ENCODE assay signal across 18 cellular contexts in the genomic region with DNA sequence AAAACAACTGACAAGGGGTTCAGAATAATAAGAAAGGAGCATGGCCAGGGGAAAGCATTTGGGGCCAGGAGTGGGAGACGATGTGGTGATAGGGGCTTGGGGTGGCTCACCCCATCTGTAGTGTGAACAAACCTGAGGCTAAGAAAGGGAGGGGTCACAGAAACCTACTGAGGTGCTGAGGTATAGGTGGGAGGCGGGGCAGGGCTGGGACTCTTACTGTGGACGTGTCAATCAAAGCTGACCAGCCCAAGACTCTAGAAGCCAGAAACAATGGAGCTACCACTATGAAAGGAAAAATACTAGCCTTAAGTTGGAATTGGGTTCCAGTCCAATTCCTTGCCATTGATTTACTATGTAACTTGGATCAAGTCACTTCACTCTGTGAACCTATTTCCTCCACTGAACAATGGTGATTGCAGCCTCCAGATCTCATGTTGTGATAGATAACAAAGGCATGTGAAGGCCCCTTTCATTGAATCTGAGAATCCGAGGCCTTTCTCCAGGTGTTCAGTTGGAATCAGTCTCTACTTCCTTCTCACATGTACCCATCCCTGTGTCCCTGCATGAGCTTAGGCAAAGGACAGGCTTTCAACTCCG.
A peak's percentile ranks its signal among the peaks of the same experiment; 100 is the strongest.
DNase-seq lines count a peak whose midpoint lies in the region; ATAC-seq lines count a peak whose summit lies in the region.
"Had no signal": no experiment of that assay in that cellular context is flagged by ENCODE, and none has a peak within 500 bp of the region (broad histone marks: within the 10 kb centered on the region; RNA-seq: fewer than 3 reads in every experiment).

No MANE protein-coding gene starts in this region.

- H3K36me3 ChIP-seq in H7 (replicated peaks; ENCODE audit: control insufficient read depth, insufficient read depth, low read length) = no peaks in the 10 kb centered on the region; the same call in 1 of the 2 replicates

- H3K27ac Mint-ChIP-seq in natural killer cell treated with Interleukin-12 subunit alpha and Interleukin-12 subunit beta and Interleukin-15 and Interleukin-18, amount 100 ng/mL, for 72 hours = no peak overlapping the region
- H3K27ac Mint-ChIP-seq: HFFc6 had no signal

- ATAC-seq in GM19467 (IDR thresholded peaks at IDR 0.05; ENCODE audit: unreplicated experiment) (no peak), GM21576 (IDR thresholded peaks at IDR 0.05; ENCODE audit: unreplicated experiment) (no peak)
- ATAC-seq in natural killer cell treated with Interleukin-12 subunit alpha and Interleukin-12 subunit beta and Interleukin-15 and Interleukin-18, amount 100 ng/mL, for 72 hours = no peak
- ATAC-seq: Right ventricle myocardium inferior had no signal

- DNase-seq in H7 (peak; percentile 43), dermis blood vessel endothelial cell (peak; percentile 77), lung microvascular endothelial cell (ENCODE audit: low read depth in 2 of 2) (peak; percentile 26 to 64), renal cortical epithelial cell (ENCODE audit: low read depth) (peak; percentile 51), NCI-H446 treated with DMSO at 0.1 percent for 48 hours (lab: John Stamatoyannopoulos, UW) (no peak)
- no peak for DNase-seq in natural killer cell treated with Interleukin-12 subunit alpha and Interleukin-12 subunit beta and Interleukin-15 and Interleukin-18, amount 100 ng/mL, for 72 hours (ENCODE audit: low spot score)
- DNase-seq: COR-L47, GM23248, HFFc6, KBM-7, NCI-H1092, NCI-H1694, NCI-H345, NCI-H748 treated with DMSO at 0.1 percent for 48 hours had no signal

- H3K36me3 Mint-ChIP-seq in natural killer cell treated with Interleukin-12 subunit alpha and Interleukin-12 subunit beta and Interleukin-15 and Interleukin-18, amount 100 ng/mL, for 72 hours = no peaks in the 10 kb centered on the region

- no peak overlapping the region for H3K4me3 Mint-ChIP-seq in natural killer cell treated with Interleukin-12 subunit alpha and Interleukin-12 subunit beta and Interleukin-15 and Interleukin-18, amount 100 ng/mL, for 72 hours
- H3K4me3 Mint-ChIP-seq: HFFc6 had no signal

- no peaks in the 10 kb centered on the region for H3K9me3 Mint-ChIP-seq in natural killer cell treated with Interleukin-12 subunit alpha and Interleukin-12 subunit beta and Interleukin-15 and Interleukin-18, amount 100 ng/mL, for 72 hours
- H3K9me3 Mint-ChIP-seq: HFFc6 had no signal

- H3K27me3 ChIP-seq in H7 (ENCODE audit: control insufficient read depth, insufficient read depth, low read length) = peaks cover 3% of the 10 kb centered on the region

- H3K4me3 ChIP-seq in H7 (ENCODE audit: insufficient read depth, low read depth, low read length) = no peak overlapping the region
- H3K4me3 ChIP-seq: GM23248, PC-9 had no signal

- peaks cover 14 to 46% of the 10 kb centered on the region in 2 donors for H3K27me3 Mint-ChIP-seq in natural killer cell treated with Interleukin-12 subunit alpha and Interleukin-12 subunit beta and Interleukin-15 and Interleukin-18, amount 100 ng/mL, for 72 hours

- H3K4me1 Mint-ChIP-seq in natural killer cell treated with Interleukin-12 subunit alpha and Interleukin-12 subunit beta and Interleukin-15 and Interleukin-18, amount 100 ng/mL, for 72 hours (ENCODE audit: low read depth in 2 of 2) = no peaks in the 10 kb centered on the region

Comparison
In these comparisons a context has a peak if more than half of its experiments do, and no peak if none do; other contexts are left out.
1. DNase-seq: peak in H7 (single experiment), dermis blood vessel endothelial cell (single experiment), lung microvascular endothelial cell (2 of 2) and renal cortical epithelial cell (single experiment); none in NCI-H446 treated with DMSO at 0.1 percent for 48 hours (single experiment) and natural killer cell treated with Interleukin-12 subunit alpha and Interleukin-12 subunit beta and Interleukin-15 and Interleukin-18, amount 100 ng/mL, for 72 hours (single experiment).